Comparison of ENCODE assay signal across 8 cellular contexts in genomic region chrX:20378291-20378920, GRCh38.
A peak's percentile ranks its signal among the peaks of the same experiment; 100 is the strongest.
DNase-seq lines count a peak whose midpoint lies in the region; ATAC-seq lines count a peak whose summit lies in the region.

No MANE protein-coding gene starts in this region.

- H3K27me3 Mint-ChIP-seq in activated T-helper 2 cell treated with anti-CD3 and anti-CD28 coated beads, Interferon-gamma antibody, Interleukin-2, Interleukin-4, amounts not matched to agents 10 μg/mL and 5 μg/mL and 100 μg/mL, durations not matched to agents 14 hours and 24 hours and 36 hours (ENCODE audit: low read depth) = no peaks in the 10 kb centered on the region

- in situ Hi-C loops in HAP-1 (cut with MboI; ENCODE audit: low sequenced_read_pairs) = no loop called here

- H3K9me3 Mint-ChIP-seq in activated T-helper 2 cell treated with anti-CD3 and anti-CD28 coated beads, Interferon-gamma antibody, Interleukin-2, Interleukin-4, amounts not matched to agents 10 μg/mL and 5 μg/mL and 100 μg/mL, durations not matched to agents 14 hours and 24 hours and 36 hours = peaks cover 6% of the 10 kb centered on the region

- no peak overlapping the region for H3K4me3 ChIP-seq in HAP-1

- peak; percentile 53 for ATAC-seq in HG03378 (IDR thresholded peaks at IDR 0.05; ENCODE audit: unreplicated experiment)
- no peak for ATAC-seq in HG02870 (IDR thresholded peaks at IDR 0.05; ENCODE audit: unreplicated experiment)

- no peak overlapping the region for H3K4me3 Mint-ChIP-seq in activated T-helper 2 cell treated with anti-CD3 and anti-CD28 coated beads, Interferon-gamma antibody, Interleukin-2, Interleukin-4, amounts not matched to agents 10 μg/mL and 5 μg/mL and 100 μg/mL, durations not matched to agents 14 hours and 24 hours and 36 hours (ENCODE audit: low read depth)

- H3K27ac Mint-ChIP-seq in activated T-helper 2 cell treated with anti-CD3 and anti-CD28 coated beads, Interferon-gamma antibody, Interleukin-2, Interleukin-4, amounts not matched to agents 10 μg/mL and 5 μg/mL and 100 μg/mL, durations not matched to agents 14 hours and 24 hours and 36 hours = peak overlapping the region; percentile 91

- H3K27me3 ChIP-seq in HAP-1 (ENCODE audit: low read depth) = peaks cover 8% of the 10 kb centered on the region

- H3K4me1 ChIP-seq in HAP-1 = no peaks in the 10 kb centered on the region

- DNase-seq in activated CD4-positive, alpha-beta T cell treated with anti-CD3 and anti-CD28 coated beads, Interleukin-2, amount 50 U/mL, for 48 hours = peak; percentile 20 to 43
- no peak for DNase-seq in activated CD4-positive, alpha-beta T cell treated with anti-CD3 and anti-CD28 coated beads for 1 hour
- peak; percentile 9 for DNase-seq in activated T-helper 2 cell treated with anti-CD3 and anti-CD28 coated beads, Interferon-gamma antibody, Interleukin-2, Interleukin-4, amounts not matched to agents 10 μg/mL and 5 μg/mL and 100 μg/mL, durations not matched to agents 14 hours and 24 hours and 36 hours (ENCODE audit: low spot score)
- DNase-seq in stimulated activated CD8-positive, alpha-beta memory T cell treated with anti-CD3 and anti-CD28 coated beads, Interleukin-15, amount 100 ng/mL, for 48 hours (ENCODE audit: low read depth in 2 of 2) = peak; percentile 15 to 28
- DNase-seq in HAP-1 (ENCODE audit: low spot score in 2 of 2) (no peak), dermis blood vessel endothelial cell (no peak)

- intact Hi-C loops in activated T-helper 2 cell treated with anti-CD3 and anti-CD28 coated beads, Interferon-gamma antibody, Interleukin-2, Interleukin-4, amounts not matched to agents 10 μg/mL and 5 μg/mL and 100 μg/mL, durations not matched to agents 14 hours and 24 hours and 36 hours (cut with micrococcal nuclease) = no loop called here

- peaks cover 33% of the 10 kb centered on the region for H3K4me1 Mint-ChIP-seq in activated T-helper 2 cell treated with anti-CD3 and anti-CD28 coated beads, Interferon-gamma antibody, Interleukin-2, Interleukin-4, amounts not matched to agents 10 μg/mL and 5 μg/mL and 100 μg/mL, durations not matched to agents 14 hours and 24 hours and 36 hours (ENCODE audit: low read depth)

- no peaks in the 10 kb centered on the region for H3K36me3 ChIP-seq in HAP-1 (replicated peaks)

- no peaks in the 10 kb centered on the region for H3K36me3 Mint-ChIP-seq in activated T-helper 2 cell treated with anti-CD3 and anti-CD28 coated beads, Interferon-gamma antibody, Interleukin-2, Interleukin-4, amounts not matched to agents 10 μg/mL and 5 μg/mL and 100 μg/mL, durations not matched to agents 14 hours and 24 hours and 36 hours (ENCODE audit: low read depth)

- no peaks in the 10 kb centered on the region for H3K9me3 ChIP-seq in HAP-1

Comparison
In these comparisons a context has a peak if more than half of its experiments do, and no peak if none do; other contexts are left out.
1. DNase-seq: peak in activated CD4-positive, alpha-beta T cell treated with anti-CD3 and anti-CD28 coated beads, Interleukin-2, amount 50 U/mL, for 48 hours (2 of 2), activated T-helper 2 cell treated with anti-CD3 and anti-CD28 coated beads, Interferon-gamma antibody, Interleukin-2, Interleukin-4, amounts not matched to agents 10 μg/mL and 5 μg/mL and 100 μg/mL, durations not matched to agents 14 hours and 24 hours and 36 hours (single experiment) and stimulated activated CD8-positive, alpha-beta memory T cell treated with anti-CD3 and anti-CD28 coated beads, Interleukin-15, amount 100 ng/mL, for 48 hours (2 of 2); none in activated CD4-positive, alpha-beta T cell treated with anti-CD3 and anti-CD28 coated beads for 1 hour (single experiment), HAP-1 (0 of 2) and dermis blood vessel endothelial cell (single experiment).